In the genomic region with DNA sequence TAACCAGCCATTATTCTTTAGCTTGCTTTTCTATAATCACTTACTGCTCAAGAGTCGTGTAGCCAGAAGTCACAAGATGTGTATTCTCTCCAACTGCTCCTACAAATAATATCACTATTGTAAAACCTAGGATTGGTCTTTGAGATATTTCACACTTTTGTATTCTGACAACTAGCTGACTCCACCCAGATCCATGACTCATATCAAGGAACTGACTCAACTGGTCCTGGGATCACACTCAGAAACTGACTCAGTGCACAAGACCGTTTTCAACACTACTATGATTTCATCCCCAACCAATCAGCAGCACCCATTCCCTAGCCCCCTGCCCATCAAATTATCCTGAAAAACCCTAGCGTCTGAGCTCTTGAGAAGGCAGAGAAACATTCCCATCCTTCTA, we compare ENCODE assay signal across 1 cellular context.
A peak's percentile ranks its signal among the peaks of the same experiment; 100 is the strongest.
TF ChIP-seq lines count a peak whose summit lies in the region.

No MANE protein-coding gene starts in this region.

TF ChIP-seq in HCT116, 20 proteins besides CTCF, POLR2A, EP300 and RAD21 (continued from another document):
- TF ChIP-seq ATF3 (IDR thresholded peaks at IDR 0.05) (no peak), POLR2AphosphoS5 (IDR thresholded peaks at IDR 0.05; ENCODE audit: low read depth, low read length) (no peak), JUND (IDR thresholded peaks at IDR 0.05) (peak; percentile 19; the same call in 1 of the 2 replicates), CEBPB (IDR thresholded peaks at IDR 0.05; ENCODE audit: low read depth) (no peak), EZH2 (IDR thresholded peaks at IDR 0.05) (no peak)
- TF ChIP-seq, protein P1, sequence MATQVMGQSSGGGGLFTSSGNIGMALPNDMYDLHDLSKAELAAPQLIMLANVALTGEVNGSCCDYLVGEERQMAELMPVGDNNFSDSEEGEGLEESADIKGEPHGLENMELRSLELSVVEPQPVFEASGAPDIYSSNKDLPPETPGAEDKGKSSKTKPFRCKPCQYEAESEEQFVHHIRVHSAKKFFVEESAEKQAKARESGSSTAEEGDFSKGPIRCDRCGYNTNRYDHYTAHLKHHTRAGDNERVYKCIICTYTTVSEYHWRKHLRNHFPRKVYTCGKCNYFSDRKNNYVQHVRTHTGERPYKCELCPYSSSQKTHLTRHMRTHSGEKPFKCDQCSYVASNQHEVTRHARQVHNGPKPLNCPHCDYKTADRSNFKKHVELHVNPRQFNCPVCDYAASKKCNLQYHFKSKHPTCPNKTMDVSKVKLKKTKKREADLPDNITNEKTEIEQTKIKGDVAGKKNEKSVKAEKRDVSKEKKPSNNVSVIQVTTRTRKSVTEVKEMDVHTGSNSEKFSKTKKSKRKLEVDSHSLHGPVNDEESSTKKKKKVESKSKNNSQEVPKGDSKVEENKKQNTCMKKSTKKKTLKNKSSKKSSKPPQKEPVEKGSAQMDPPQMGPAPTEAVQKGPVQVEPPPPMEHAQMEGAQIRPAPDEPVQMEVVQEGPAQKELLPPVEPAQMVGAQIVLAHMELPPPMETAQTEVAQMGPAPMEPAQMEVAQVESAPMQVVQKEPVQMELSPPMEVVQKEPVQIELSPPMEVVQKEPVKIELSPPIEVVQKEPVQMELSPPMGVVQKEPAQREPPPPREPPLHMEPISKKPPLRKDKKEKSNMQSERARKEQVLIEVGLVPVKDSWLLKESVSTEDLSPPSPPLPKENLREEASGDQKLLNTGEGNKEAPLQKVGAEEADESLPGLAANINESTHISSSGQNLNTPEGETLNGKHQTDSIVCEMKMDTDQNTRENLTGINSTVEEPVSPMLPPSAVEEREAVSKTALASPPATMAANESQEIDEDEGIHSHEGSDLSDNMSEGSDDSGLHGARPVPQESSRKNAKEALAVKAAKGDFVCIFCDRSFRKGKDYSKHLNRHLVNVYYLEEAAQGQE (IDR thresholded peaks at IDR 0.05; ENCODE audit: low read depth), result no peak
TF ChIP-seq in HCT116: peak in this region for 2.
